23 cellular contexts compared by ENCODE assay signal in the genomic region with DNA sequence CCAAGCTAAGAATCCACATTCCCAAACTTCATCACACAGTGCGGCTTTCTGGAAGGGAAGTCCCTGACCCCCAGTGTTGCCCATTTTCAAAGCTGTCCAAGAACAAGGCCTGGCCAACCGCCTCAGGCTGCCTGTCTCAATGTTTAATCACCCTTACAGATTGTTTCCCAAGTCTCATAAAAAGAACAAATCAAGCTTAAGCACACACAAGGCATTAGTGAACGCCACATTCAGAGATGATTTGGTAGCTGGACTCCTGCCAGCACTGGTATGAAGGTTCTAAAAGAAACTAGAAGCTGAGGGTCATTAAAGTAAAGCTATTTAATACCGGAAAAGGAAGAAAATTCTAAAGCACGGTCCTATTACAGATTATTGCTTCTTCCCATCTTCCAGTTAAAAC. TPM values are rescaled to one million over a fixed set of nuclear protein-coding genes. Genes with fewer than 3 reads are reported as not detected.
A peak's percentile ranks its signal among the peaks of the same experiment; 100 is the strongest.
DNase-seq lines count a peak whose midpoint lies in the region; ATAC-seq and TF ChIP-seq lines count a peak whose summit lies in the region.
"Had no signal": no experiment of that assay in that cellular context is flagged by ENCODE, and none has a peak within 500 bp of the region (broad histone marks: within the 10 kb centered on the region; RNA-seq: fewer than 3 reads in every experiment).

No MANE protein-coding gene starts in this region.

- TF ChIP-seq CTCF in HFF-Myc (IDR thresholded peaks at IDR 0.05; ENCODE audit: low read depth, low read length, missing control alignments): no peak
- no peak for TF ChIP-seq CTCF in VCaP (conservative IDR thresholded peaks at IDR 0.05)
- no peak for TF ChIP-seq CTCF in thyroid gland (IDR thresholded peaks at IDR 0.05)
- no peak for TF ChIP-seq CTCF in Caco-2 (IDR thresholded peaks at IDR 0.05; ENCODE audit: insufficient read depth in 1 of 2, low read depth in 1 of 2, low read length in 1 of 2, severe bottlenecking in 1 of 2, unreplicated experiment in 1 of 2)
- no peak for TF ChIP-seq CTCF in mucosa of descending colon (IDR thresholded peaks at IDR 0.05)

- no peak overlapping the region for H3K4me3 ChIP-seq in HFF-Myc (replicated peaks; ENCODE audit: low read depth, low read length)
- H3K4me3 ChIP-seq in thyroid gland (replicated peaks in 1 of 3): no peak overlapping the region
- no peak overlapping the region for H3K4me3 ChIP-seq in Caco-2 (ENCODE audit: low read depth, low read length)
- H3K4me3 ChIP-seq in mucosa of descending colon: no peak overlapping the region
- H3K4me3 ChIP-seq: gastrocnemius medialis, right atrium auricular region, thoracic aorta had no signal

- ATAC-seq in mucosa of descending colon: no peak
- ATAC-seq: effector memory CD8-positive, alpha-beta T cell; gastrocnemius medialis; natural killer cell treated with Interleukin-12 subunit alpha and Interleukin-12 subunit beta and Interleukin-15 and Interleukin-18, amount 100 ng/mL, for 72 hours had no signal

- no TSS peak for BruUV-seq in Caco-2 (replicated peaks; lab: Mats Ljungman, UMichigan)

- no peaks in the 10 kb centered on the region for H3K36me3 ChIP-seq in thyroid gland
- no peaks in the 10 kb centered on the region for H3K36me3 ChIP-seq in Caco-2 (ENCODE audit: control insufficient read depth, insufficient read depth, low read length)
- H3K36me3 ChIP-seq in mucosa of descending colon (ENCODE audit: low read depth): no peaks in the 10 kb centered on the region
- H3K36me3 ChIP-seq: gastrocnemius medialis, right atrium auricular region, thoracic aorta had no signal

- H3K36me3 Mint-ChIP-seq in Caco-2 (ENCODE audit: insufficient read depth, unreplicated experiment): no peaks in the 10 kb centered on the region
- H3K36me3 Mint-ChIP-seq: activated naive CD4-positive, alpha-beta T cell treated with anti-CD3 and anti-CD28 coated beads, Interleukin-2, amount 10 ng/mL, durations not matched to agents 7 days and 5 days; CD14-positive monocyte; natural killer cell treated with Interleukin-12 subunit alpha and Interleukin-12 subunit beta and Interleukin-15 and Interleukin-18, amount 100 ng/mL, for 72 hours had no signal

- 39 to 46% methylated on average over 5 of the region's 5 CpGs for WGBS in thyroid gland, 2 donors

- no peaks in the 10 kb centered on the region for H3K9me3 ChIP-seq in thyroid gland
- no peaks in the 10 kb centered on the region for H3K9me3 ChIP-seq in Caco-2
- H3K9me3 ChIP-seq in mucosa of descending colon: no peaks in the 10 kb centered on the region
- H3K9me3 ChIP-seq: gastrocnemius medialis, right atrium auricular region, thoracic aorta had no signal

- no peak overlapping the region for H3K27ac Mint-ChIP-seq in Caco-2 (ENCODE audit: unreplicated experiment)
- H3K27ac Mint-ChIP-seq: activated naive CD4-positive, alpha-beta T cell treated with anti-CD3 and anti-CD28 coated beads, Interleukin-2, amount 10 ng/mL, durations not matched to agents 7 days and 5 days; CD14-positive monocyte; effector memory CD8-positive, alpha-beta T cell; H9; natural killer cell treated with Interleukin-12 subunit alpha and Interleukin-12 subunit beta and Interleukin-15 and Interleukin-18, amount 100 ng/mL, for 72 hours had no signal

- DNase-seq in HFF-Myc (ENCODE audit: extremely low read depth, low read depth) (peak; percentile 20), foreskin melanocyte (peak; percentile 91), thyroid gland (peak; percentile 65 to 78), SKM-1 (lab: John Stamatoyannopoulos, UW; ENCODE audit: unreplicated experiment) (no peak), Caco-2 (no peak), mucosa of descending colon (no peak)
- DNase-seq: activated CD4-positive, CD25-positive, alpha-beta regulatory T cell treated with anti-CD3 and anti-CD28 coated beads, Interleukin-2, amount 50 U/mL, for 72 hours; activated CD8-positive, alpha-beta memory T cell treated with anti-CD3 and anti-CD28 coated beads, Interleukin-2, amount 50 U/mL, for 48 hours; activated naive CD4-positive, alpha-beta T cell treated with anti-CD3 and anti-CD28 coated beads, Interleukin-2, amount 10 ng/mL, durations not matched to agents 7 days and 5 days; DMS79 treated with DMSO at 0.1 percent for 48 hours; effector memory CD8-positive, alpha-beta T cell; gastrocnemius medialis; H9; MV-4-11; NCI-H2081 treated with DMSO at 0.1 percent for 48 hours; stimulated activated CD4-positive, alpha-beta T cell treated with anti-CD3 and anti-CD28 coated beads, Interleukin-1b, Interleukin-23, amount 100 ng/mL, for 48 hours had no signal

- H3K4me1 Mint-ChIP-seq in Caco-2 (ENCODE audit: low read depth, unreplicated experiment): no peaks in the 10 kb centered on the region
- H3K4me1 Mint-ChIP-seq: activated naive CD4-positive, alpha-beta T cell treated with anti-CD3 and anti-CD28 coated beads, Interleukin-2, amount 10 ng/mL, durations not matched to agents 7 days and 5 days; CD14-positive monocyte; H9 had no signal

- CTCF ChIA-PET in Caco-2 (lab: Charles Lee): no interaction called here

- H3K4me3 Mint-ChIP-seq in Caco-2 (ENCODE audit: unreplicated experiment): no peak overlapping the region
- H3K4me3 Mint-ChIP-seq: activated naive CD4-positive, alpha-beta T cell treated with anti-CD3 and anti-CD28 coated beads, Interleukin-2, amount 10 ng/mL, durations not matched to agents 7 days and 5 days; CD14-positive monocyte; effector memory CD8-positive, alpha-beta T cell; H9; natural killer cell treated with Interleukin-12 subunit alpha and Interleukin-12 subunit beta and Interleukin-15 and Interleukin-18, amount 100 ng/mL, for 72 hours had no signal

- H3K9me3 Mint-ChIP-seq in Caco-2 (ENCODE audit: unreplicated experiment): no peaks in the 10 kb centered on the region
- H3K9me3 Mint-ChIP-seq: natural killer cell treated with Interleukin-12 subunit alpha and Interleukin-12 subunit beta and Interleukin-15 and Interleukin-18, amount 100 ng/mL, for 72 hours had no signal

- peaks cover 13% of the 10 kb centered on the region for H3K27me3 Mint-ChIP-seq in Caco-2 (ENCODE audit: insufficient read depth, unreplicated experiment)
- H3K27me3 Mint-ChIP-seq: activated naive CD4-positive, alpha-beta T cell treated with anti-CD3 and anti-CD28 coated beads, Interleukin-2, amount 10 ng/mL, durations not matched to agents 7 days and 5 days had no signal

- no peak for TF ChIP-seq POLR2A in thyroid gland (IDR thresholded peaks at IDR 0.05)

- intact Hi-C loops in thyroid gland (cut with DNase I) (no loop called here), Caco-2 (cut with micrococcal nuclease; ENCODE audit: unreplicated experiment) (no loop called here), mucosa of descending colon (cut with DNase I, micrococcal nuclease) (no loop called here)

- H3K4me1 ChIP-seq in thyroid gland (no peaks in the 10 kb centered on the region), Caco-2 (no peaks in the 10 kb centered on the region), mucosa of descending colon (ENCODE audit: low read depth) (no peaks in the 10 kb centered on the region)
- H3K4me1 ChIP-seq: gastrocnemius medialis, right atrium auricular region had no signal

- peak overlapping the region; percentile 64 for H3K27ac ChIP-seq in VCaP
- H3K27ac ChIP-seq in thyroid gland: no peak overlapping the region
- H3K27ac ChIP-seq: gastrocnemius medialis, right atrium auricular region, thoracic aorta had no signal

- H3K27me3 ChIP-seq in thyroid gland: no peaks in the 10 kb centered on the region
- H3K27me3 ChIP-seq in Caco-2 (replicated peaks; ENCODE audit: control insufficient read depth, insufficient read depth, low read length): no peaks in the 10 kb centered on the region
- H3K27me3 ChIP-seq: gastrocnemius medialis, right atrium auricular region had no signal

- POLR2A ChIA-PET in Caco-2 (lab: Charles Lee): no interaction called here

RNA-seq across cellular contexts. Expression of a gene that starts 35.6 kb away (rescaled TPM):
- 1 to 10 TPM in 3 of 4 donors, under 1 TPM in 1; 0.45 to 5.1 (median 2.0) TPM for total RNA-seq in thyroid gland
- not detected in 2 replicates for total RNA-seq in Caco-2 (2022)
- total RNA-seq in mucosa of descending colon: 1 to 10 TPM in 1 of 3 donors, not detected in 2; 1.1 TPM
- total RNA-seq: gastrocnemius medialis; H9; lung microvascular endothelial cell; natural killer cell treated with Interleukin-12 subunit alpha and Interleukin-12 subunit beta and Interleukin-15 and Interleukin-18, amount 100 ng/mL, for 72 hours; T-helper 1 cell treated with Interleukin-12 subunit alpha and Interleukin-12 subunit beta and Interleukin-4 antibody, amounts not matched to agents 30 ng/mL and 1 ng/mL, for 36 hours; thoracic aorta had no signal

Comparison
In these comparisons a context has a peak if more than half of its experiments do, and no peak if none do; other contexts are left out.
1. DNase-seq: peak in HFF-Myc (single experiment), foreskin melanocyte (single experiment) and thyroid gland (2 of 2); none in SKM-1 (single experiment), Caco-2 (0 of 2) and mucosa of descending colon (0 of 3).